Comparison of ENCODE assay signal across 14 cellular contexts in the genomic region with DNA sequence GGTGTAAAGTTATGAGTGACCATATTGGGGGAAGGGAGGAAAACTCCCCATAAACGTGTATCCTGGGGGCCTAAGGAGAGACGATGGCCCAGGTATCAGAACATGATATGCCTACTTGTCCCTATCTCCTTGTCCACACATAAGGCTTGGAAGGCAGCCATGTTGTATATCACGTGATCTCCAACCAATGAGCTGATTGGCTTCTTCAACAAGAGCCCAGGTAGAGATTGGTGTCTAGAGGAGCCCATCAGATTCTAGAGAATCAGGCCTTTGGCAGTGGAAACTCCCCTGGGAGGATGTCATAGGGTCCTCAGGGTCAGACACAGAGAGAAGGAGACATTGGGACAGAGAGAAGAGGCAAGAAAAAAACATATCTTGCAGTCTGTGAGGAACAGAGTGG. TPM values are rescaled to one million over a fixed set of nuclear protein-coding genes. Genes with fewer than 3 reads are reported as not detected.
"Had no signal": no experiment of that assay in that cellular context is flagged by ENCODE, and none has a peak within 500 bp of the region (broad histone marks: within the 10 kb centered on the region; RNA-seq: fewer than 3 reads in every experiment).

No MANE protein-coding gene starts in this region.

RNA-seq across cellular contexts. Expression of gene GSTT2B, which starts 13.6 kb away (rescaled TPM):
- total RNA-seq: naive thymus-derived CD4-positive, alpha-beta T cell; natural killer cell treated with Interleukin-12 subunit alpha and Interleukin-12 subunit beta and Interleukin-15 and Interleukin-18, amount 100 ng/mL, for 72 hours; smooth muscle cell; vagina had no signal
- polyA plus RNA-seq: naive thymus-derived CD4-positive, alpha-beta T cell; neural cell had no signal

RNA-seq across cellular contexts. Expression of gene DDTL, which starts 19.3 kb away (rescaled TPM):
- total RNA-seq: left lobe of liver, myocyte, progenitor cell of endocrine pancreas, smooth muscle cell, vagina had no signal

RNA-seq across cellular contexts. Expression of gene GSTT2, which starts 32.6 kb away (rescaled TPM):
- total RNA-seq: left lobe of liver; mesenteric fat pad; mucosa of descending colon; myocyte; naive thymus-derived CD4-positive, alpha-beta T cell; omental fat pad; skeletal muscle tissue; stomach; urinary bladder; vagina had no signal
- polyA plus RNA-seq: naive thymus-derived CD4-positive, alpha-beta T cell; neural cell had no signal
